ENCODE assay signal across 9 cellular contexts in genomic region chr9:136950656-136951030, GRCh38. TPM values are rescaled to one million over a fixed set of nuclear protein-coding genes. Genes with fewer than 3 reads are reported as not detected.
DNase-seq lines count a peak whose midpoint lies in the region; ATAC-seq, FAIRE-seq and TF ChIP-seq lines count a peak whose summit lies in the region.
"Had no signal": no experiment of that assay in that cellular context is flagged by ENCODE, and none has a peak within 500 bp of the region (broad histone marks: within the 10 kb centered on the region; RNA-seq: fewer than 3 reads in every experiment).

No MANE protein-coding gene starts in this region.

- TF ChIP-seq EP300 in Ishikawa (IDR thresholded peaks at IDR 0.05; ENCODE audit: borderline replicate concordance), result no peak

- no peak for TF ChIP-seq RAD21 in Ishikawa (IDR thresholded peaks at IDR 0.05; ENCODE audit: low read depth)

- H3K27ac ChIP-seq in cingulate gyrus (ENCODE audit: low read depth, low read length), result peak overlapping the region; percentile 99

- no peaks in the 10 kb centered on the region for H3K9me3 ChIP-seq in mucosa of stomach (ENCODE audit: control insufficient read depth, low read length)
- H3K9me3 ChIP-seq: ovary had no signal

- ATAC-seq in HG02938 (IDR thresholded peaks at IDR 0.05; ENCODE audit: unreplicated experiment), result no peak

- no peak for FAIRE-seq in GM12891 (lab: Jason Lieb, UNC)

- peaks cover 27% of the 10 kb centered on the region for H3K4me1 ChIP-seq in mucosa of stomach (ENCODE audit: control insufficient read depth, insufficient read depth, low read length)

- TF ChIP-seq POLR2A in GM12891 (IDR thresholded peaks at IDR 0.05; ENCODE audit: low read depth, low read length), result no peak

- H3K4me3 ChIP-seq in mucosa of stomach (ENCODE audit: low read length), result peak overlapping the region; percentile 63

- no peaks in the 10 kb centered on the region for H3K36me3 ChIP-seq in mucosa of stomach (ENCODE audit: control insufficient read depth, insufficient read depth, low read length)
- H3K36me3 ChIP-seq: ovary had no signal

- peak; percentile 28 for DNase-seq in A172 (ENCODE audit: low spot score)
- no peak for DNase-seq in GM12891 (ENCODE audit: insufficient read length, low spot score)
- DNase-seq in NCI-H2081 (lab: John Stamatoyannopoulos, UW), result no peak
- DNase-seq in NCI-H2227 (lab: John Stamatoyannopoulos, UW; ENCODE audit: unreplicated experiment), result no peak

- no peaks in the 10 kb centered on the region for H3K27me3 ChIP-seq in mucosa of stomach (ENCODE audit: control insufficient read depth, insufficient read depth, low read length)
- H3K27me3 ChIP-seq: ovary had no signal

- peak overlapping the region; percentile 81 for H3K9ac ChIP-seq in mucosa of stomach (ENCODE audit: low read length)

TF ChIP-seq in Ishikawa, 13 proteins besides CTCF, POLR2A, EP300 and RAD21:
- TF ChIP-seq NFIC (IDR thresholded peaks at IDR 0.05) (no peak), TEAD4 (IDR thresholded peaks at IDR 0.05) (no peak), EGR1 (IDR thresholded peaks at IDR 0.05) (peak; percentile 17; the same call in 1 of the 2 replicates), TCF12 (IDR thresholded peaks at IDR 0.05; ENCODE audit: low read depth) (no peak)

TF ChIP-seq in GM12891, 5 proteins besides CTCF, POLR2A, EP300 and RAD21:
- TF ChIP-seq PAX5 (IDR thresholded peaks at IDR 0.05; ENCODE audit: insufficient read depth, low read length, severe bottlenecking) (no peak), POLR2AphosphoS5 (IDR thresholded peaks at IDR 0.05; ENCODE audit: low read depth, low read length) (no peak), SPI1 (IDR thresholded peaks at IDR 0.05; ENCODE audit: low read depth, low read length) (no peak), POU2F2 (IDR thresholded peaks at IDR 0.05; ENCODE audit: low read depth, low read length) (no peak), TAF1 (IDR thresholded peaks at IDR 0.05; ENCODE audit: low read depth, low read length) (no peak)

RNA-seq across cellular contexts. Expression of gene LCN12, which starts 1.4 kb away (rescaled TPM):
- total RNA-seq in A172 (2014; rRNA removed; shearing (Covaris generic)), result 0.07 and 2.2 TPM in 2 replicates
- 0.46 TPM for polyA plus RNA-seq in GM12891 (2012; ENCODE audit: low read depth, missing spikeins)

RNA-seq across cellular contexts. Expression of gene C8G, which starts 5.6 kb away (rescaled TPM):
- not detected in 2 replicates for total RNA-seq in A172 (2014; rRNA removed; shearing (Covaris generic))
- 0.47 TPM for polyA plus RNA-seq in GM12891 (2012; ENCODE audit: low read depth, missing spikeins)

RNA-seq across cellular contexts. Expression of gene FBXW5, which starts 6.1 kb away (rescaled TPM):
- total RNA-seq in A172 (2014; rRNA removed; shearing (Covaris generic)), result 379 and 400 TPM in 2 replicates
- polyA plus RNA-seq in GM12891 (2012; ENCODE audit: low read depth, missing spikeins), result 40.9 TPM

RNA-seq across cellular contexts. Expression of gene PTGDS, which starts 26.7 kb away (rescaled TPM):
- 1.6 TPM in 1 of 2 replicates, not detected in the other for total RNA-seq in A172 (2014; rRNA removed; shearing (Covaris generic))
- not detected for polyA plus RNA-seq in GM12891 (2012; ENCODE audit: low read depth, missing spikeins)

RNA-seq across cellular contexts. Expression of gene LCNL1, which starts 32.1 kb away (rescaled TPM):
- total RNA-seq in A172 (2014; rRNA removed; shearing (Covaris generic)), result 0.26 TPM in 1 of 2 replicates, not detected in the other
- not detected for polyA plus RNA-seq in GM12891 (2012; ENCODE audit: low read depth, missing spikeins)
